1 cellular context compared by ENCODE assay signal in genomic region chr21:45817345-45817744, GRCh38.
TF ChIP-seq lines count a peak whose summit lies in the region.

No MANE protein-coding gene starts in this region.

TF ChIP-seq in HepG2, 621 proteins besides CTCF, POLR2A, EP300 and RAD21 (continued from another document):
- TF ChIP-seq ZFP91 (CRISPR knock-in tag; IDR thresholded peaks at IDR 0.05; ENCODE audit: borderline replicate concordance): no peak
